ENCODE assay signal across 8 cellular contexts in the genomic region with DNA sequence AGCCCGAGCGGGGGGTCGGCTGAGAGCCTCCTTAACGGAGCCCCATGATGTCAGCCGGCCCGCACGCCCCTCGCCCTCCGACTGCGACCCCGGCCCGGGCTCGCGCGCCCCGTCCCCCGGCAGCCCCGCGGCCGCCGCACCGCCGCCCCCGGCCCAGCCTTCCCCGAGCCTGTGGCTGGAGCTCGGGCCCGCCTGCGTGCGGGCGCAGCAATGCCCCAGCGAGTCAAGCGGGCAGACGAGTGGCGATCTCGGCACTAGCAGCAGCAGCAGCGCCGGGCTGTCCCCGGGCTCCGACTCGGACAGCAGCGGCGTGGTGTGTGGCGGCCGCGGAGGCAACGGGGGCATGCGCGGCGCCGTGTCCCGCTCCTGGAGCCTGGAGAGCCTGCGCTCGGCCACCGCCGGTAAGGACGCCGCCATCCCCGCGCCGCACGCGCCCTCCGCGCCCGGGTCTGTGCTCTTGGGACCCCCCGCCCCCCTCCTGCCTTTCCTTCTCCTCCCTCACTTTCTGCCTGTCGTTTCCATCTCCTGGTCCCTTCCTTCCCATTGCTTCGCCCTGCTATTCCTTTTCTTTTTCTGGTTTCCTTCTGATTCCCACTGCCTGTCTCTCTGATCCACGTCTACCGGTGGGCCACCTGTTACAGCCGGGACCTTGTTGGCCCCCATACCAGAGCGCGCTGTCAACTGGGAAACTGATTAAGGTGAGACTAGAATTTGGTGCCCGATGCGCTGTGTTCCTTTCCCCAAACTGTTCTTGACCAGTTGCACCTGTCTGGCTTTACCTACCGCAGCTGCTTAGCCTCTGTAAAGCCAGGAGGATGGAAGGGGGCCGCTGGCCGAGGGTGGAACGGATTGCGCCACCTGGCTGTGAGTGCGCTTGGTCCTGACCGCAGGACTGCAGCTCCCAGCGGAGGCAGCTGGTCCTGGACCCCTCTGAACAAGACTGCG.
A peak's percentile ranks its signal among the peaks of the same experiment; 100 is the strongest.
DNase-seq lines count a peak whose midpoint lies in the region; ATAC-seq and TF ChIP-seq lines count a peak whose summit lies in the region.
"Had no signal": no experiment of that assay in that cellular context is flagged by ENCODE, and none has a peak within 500 bp of the region (broad histone marks: within the 10 kb centered on the region; RNA-seq: fewer than 3 reads in every experiment).

No MANE protein-coding gene starts in this region.

- H3K4me2 ChIP-seq in trophoblast cell (ENCODE audit: low read length), result peak overlapping the region; percentile 57

- H3K9me3 Mint-ChIP-seq in endothelial cell (ENCODE audit: unreplicated experiment), result peaks cover 5% of the 10 kb centered on the region

- peaks cover 51% of the 10 kb centered on the region for H3K4me1 Mint-ChIP-seq in endothelial cell (ENCODE audit: unreplicated experiment)

- no peak overlapping the region for H4K91ac ChIP-seq in trophoblast cell (ENCODE audit: low read depth, low read length)

- peaks cover 47% of the 10 kb centered on the region for H3K27me3 ChIP-seq in trophoblast cell (ENCODE audit: insufficient read depth, low read length)

- H3K4me3 Mint-ChIP-seq in endothelial cell (ENCODE audit: unreplicated experiment), result peak overlapping the region; percentile 94

- H4K12ac ChIP-seq in trophoblast cell (ENCODE audit: low read depth, low read length), result no peak overlapping the region

- H3K9ac ChIP-seq in trophoblast cell (ENCODE audit: low read length), result no peak overlapping the region

- WGBS in trophoblast cell (ENCODE audit: extremely low coverage, insufficient coverage, insufficient read length), result no CpG with 5 or more reads among the region's 84 CpGs

- peaks cover 17% of the 10 kb centered on the region for H3K36me3 Mint-ChIP-seq in endothelial cell (ENCODE audit: low read depth, unreplicated experiment)

- H2BK12ac ChIP-seq in trophoblast cell (ENCODE audit: low read length), result no peak overlapping the region

- no peak overlapping the region for H2BK120ac ChIP-seq in trophoblast cell (ENCODE audit: insufficient read depth, low read length, poor library complexity)

- no peak overlapping the region for H4K8ac ChIP-seq in trophoblast cell (ENCODE audit: low read depth, low read length)

- no peak overlapping the region for H2BK5ac ChIP-seq in trophoblast cell (ENCODE audit: low read depth, low read length, poor library complexity)

- H3K4me3 ChIP-seq in GM12864 (ENCODE audit: low read depth, low read length) (no peak overlapping the region), trophoblast cell (ENCODE audit: low read depth, low read length) (no peak overlapping the region)
- H3K4me3 ChIP-seq: lung had no signal

- no peak overlapping the region for H2AK5ac ChIP-seq in trophoblast cell (ENCODE audit: low read length)

- H3K27ac ChIP-seq in trophoblast cell (ENCODE audit: low read depth, low read length), result no peak overlapping the region

- H3K79me2 ChIP-seq in trophoblast cell (ENCODE audit: control insufficient read depth, insufficient read depth, low read length, poor library complexity), result no peaks in the 10 kb centered on the region

- peak overlapping the region; percentile 88 for H3K27ac Mint-ChIP-seq in endothelial cell (ENCODE audit: unreplicated experiment)

- no peaks in the 10 kb centered on the region for H3K79me1 ChIP-seq in trophoblast cell (ENCODE audit: low read length)

- H2AFZ ChIP-seq in trophoblast cell (ENCODE audit: insufficient read depth, low read length, poor library complexity), result no peak overlapping the region

- no peak overlapping the region for H3K23ac ChIP-seq in trophoblast cell (ENCODE audit: low read length)

- DNase-seq in GM12864 (ENCODE audit: low read depth), result no peak
- peak; percentile 26 for DNase-seq in NCI-H2227 treated with DMSO at 0.1 percent for 48 hours (lab: John Stamatoyannopoulos, UW)
- DNase-seq in endothelial cell (ENCODE audit: low spot score), result peak; percentile 76
- peak in 1 of 2 donors; percentile 56 for DNase-seq in trophoblast cell
- DNase-seq in NCI-H128 (lab: John Stamatoyannopoulos, UW; ENCODE audit: unreplicated experiment), result no peak

- H3K9me3 ChIP-seq in trophoblast cell (ENCODE audit: insufficient read depth, low read depth, low read length), result peaks cover 2% of the 10 kb centered on the region

- no peak overlapping the region for H3K4ac ChIP-seq in trophoblast cell (ENCODE audit: low read depth, low read length)

- H3K27me3 Mint-ChIP-seq in endothelial cell (ENCODE audit: unreplicated experiment), result peaks cover 17% of the 10 kb centered on the region

- H3K14ac ChIP-seq in trophoblast cell (ENCODE audit: low read length), result no peak overlapping the region

- H3K36me3 ChIP-seq in trophoblast cell (ENCODE audit: control insufficient read depth in 1 of 2, insufficient read depth in 2 of 2, low read length in 2 of 2), result no peaks in the 10 kb centered on the region

- peaks cover 5 to 9% of the 10 kb centered on the region in 2 experiments for H3K4me1 ChIP-seq in trophoblast cell (ENCODE audit: control insufficient read depth in 1 of 2, insufficient read depth in 2 of 2, low read length in 2 of 2)

- TF ChIP-seq CTCF in GM12864 (IDR thresholded peaks at IDR 0.05; ENCODE audit: low read depth, low read length, missing control alignments), result peak; percentile 20
- TF ChIP-seq CTCF in endothelial cell (IDR thresholded peaks at IDR 0.05; ENCODE audit: unreplicated experiment), result peak; percentile 27

- no peak for ATAC-seq in GM18867 (IDR thresholded peaks at IDR 0.05; ENCODE audit: unreplicated experiment)
- no peak for ATAC-seq in HG03159 (IDR thresholded peaks at IDR 0.05; ENCODE audit: unreplicated experiment)

- no peak overlapping the region for H3K18ac ChIP-seq in trophoblast cell (ENCODE audit: low read length)

Comparison
In these comparisons a context has a peak if more than half of its experiments do, and no peak if none do; other contexts are left out.
1. DNase-seq: peak in NCI-H2227 treated with DMSO at 0.1 percent for 48 hours (single experiment) and endothelial cell (single experiment); none in GM12864 (single experiment) and NCI-H128 (single experiment).